ENCODE assay signal across 9 cellular contexts in the genomic region with DNA sequence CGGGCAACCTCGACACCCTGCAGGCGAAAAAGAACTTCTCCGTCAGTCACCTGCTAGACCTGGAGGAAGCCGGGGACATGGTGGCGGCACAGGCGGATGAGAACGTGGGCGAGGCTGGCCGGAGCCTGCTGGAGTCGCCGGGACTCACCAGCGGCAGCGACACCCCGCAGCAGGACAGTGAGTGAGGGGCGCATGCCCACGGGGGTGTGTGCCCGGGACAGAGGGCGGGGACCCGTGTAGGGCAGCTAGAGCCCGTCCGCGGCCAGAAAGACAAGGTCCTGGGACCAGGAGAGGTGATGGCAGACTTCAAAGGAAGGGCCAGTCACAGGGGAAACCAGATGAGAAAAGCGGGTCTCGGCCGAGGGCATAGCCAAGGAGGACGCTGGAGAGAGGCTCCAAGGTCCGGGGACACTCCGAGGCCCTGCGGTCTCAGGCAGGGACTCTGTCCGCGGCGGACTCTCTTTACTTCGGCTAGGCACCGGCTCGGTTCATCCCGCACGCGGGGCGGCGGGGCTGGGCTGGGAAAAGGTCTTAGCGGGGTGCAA. TPM values are rescaled to one million over a fixed set of nuclear protein-coding genes. Genes with fewer than 3 reads are reported as not detected.
DNase-seq lines count a peak whose midpoint lies in the region; ATAC-seq and TF ChIP-seq lines count a peak whose summit lies in the region.
"Had no signal": no experiment of that assay in that cellular context is flagged by ENCODE, and none has a peak within 500 bp of the region (broad histone marks: within the 10 kb centered on the region; RNA-seq: fewer than 3 reads in every experiment).

No MANE protein-coding gene starts in this region.

- intact Hi-C loops in right lobe of liver (cut with DNase I), result no loop called here

- TF ChIP-seq EP300 in tibial nerve (IDR thresholded peaks at IDR 0.05), result no peak

- DNase-seq in activated T-cell treated with anti-CD3 and anti-CD28 coated beads, Interleukin-2, amount 50 U/mL, for 24 hours, result no peak
- DNase-seq in activated T-cell treated with anti-CD3 and anti-CD28 coated beads for 4 hours (no peak), caudate nucleus (lab: John Stamatoyannopoulos, UW) (peak in 3 of 61 donors; percentile 27 to 60 (median 33)), right lobe of liver (no peak), tibial nerve (ENCODE audit: low spot score in 2 of 2) (no peak), NCI-H1436 (lab: John Stamatoyannopoulos, UW) (no peak), NCI-H187 treated with DMSO at 0.1 percent for 48 hours (lab: John Stamatoyannopoulos, UW) (no peak), NCI-H446 (lab: John Stamatoyannopoulos, UW) (no peak)
- DNase-seq: SW 1271 had no signal

- ATAC-seq in right lobe of liver, result peak; percentile 27 to 46 (median 36)

- H3K27me3 Mint-ChIP-seq in activated T-cell treated with anti-CD3 and anti-CD28 coated beads, Interleukin-2, amount 50 U/mL, for 24 hours, result peaks cover 94% of the 10 kb centered on the region

- no peak overlapping the region for H3K27ac Mint-ChIP-seq in activated T-cell treated with anti-CD3 and anti-CD28 coated beads, Interleukin-2, amount 50 U/mL, for 24 hours

- no peaks in the 10 kb centered on the region for H3K9me3 Mint-ChIP-seq in activated T-cell treated with anti-CD3 and anti-CD28 coated beads, Interleukin-2, amount 50 U/mL, for 24 hours

- peak overlapping the region; percentile 62 for H3K27ac ChIP-seq in caudate nucleus (ENCODE audit: low read depth, low read length)
- H3K27ac ChIP-seq in right lobe of liver, result no peak overlapping the region
- peak overlapping the region; percentile 71 to 93 (median 80) for H3K27ac ChIP-seq in tibial nerve

- H3K9me3 ChIP-seq in right lobe of liver (no peaks in the 10 kb centered on the region), tibial nerve (no peaks in the 10 kb centered on the region)

- no peaks in the 10 kb centered on the region for H3K36me3 Mint-ChIP-seq in activated T-cell treated with anti-CD3 and anti-CD28 coated beads, Interleukin-2, amount 50 U/mL, for 24 hours (ENCODE audit: low read depth)

- H3K27me3 ChIP-seq in right lobe of liver (peaks cover 0 to 48% of the 10 kb centered on the region in 2 donors), tibial nerve (peaks cover 0 to 75% of the 10 kb centered on the region in 2 donors)

- no peak for TF ChIP-seq POLR2A in right lobe of liver (IDR thresholded peaks at IDR 0.05)
- no peak for TF ChIP-seq POLR2A in tibial nerve (IDR thresholded peaks at IDR 0.05)

- peak overlapping the region; percentile 58 for H3K4me3 Mint-ChIP-seq in activated T-cell treated with anti-CD3 and anti-CD28 coated beads, Interleukin-2, amount 50 U/mL, for 24 hours

- 2% methylated on average over 15 of the region's 42 CpGs for WGBS in right lobe of liver (ENCODE audit: insufficient coverage, low coverage, low lambda C conversion rate, missing lambda C conversion rate)
- WGBS in tibial nerve, 2 donors, result 0 to 2% methylated on average over 32 to 42 of the region's 42 CpGs

- peaks cover 45% of the 10 kb centered on the region for H3K4me1 Mint-ChIP-seq in activated T-cell treated with anti-CD3 and anti-CD28 coated beads, Interleukin-2, amount 50 U/mL, for 24 hours (ENCODE audit: low read depth)

- TF ChIP-seq CTCF in right lobe of liver (IDR thresholded peaks at IDR 0.05), result no peak
- no peak for TF ChIP-seq CTCF in tibial nerve (IDR thresholded peaks at IDR 0.05)

- H3K4me3 ChIP-seq in right lobe of liver (peak overlapping the region; percentile 25 to 26 (median 26)), tibial nerve (peak overlapping the region; percentile 39 to 76 (median 60))

- H3K36me3 ChIP-seq in right lobe of liver, result no peaks in the 10 kb centered on the region
- H3K36me3 ChIP-seq in tibial nerve, result no peaks in the 10 kb centered on the region

- H3K4me1 ChIP-seq in right lobe of liver (peaks cover 0 to 29% (median 0%) of the 10 kb centered on the region in 4 donors), tibial nerve (peaks cover 0 to 57% (median 5%) of the 10 kb centered on the region in 4 donors)

RNA-seq across cellular contexts. Expression of a gene that starts 0.4 kb away (rescaled TPM):
- under 1 TPM; 0.05 to 0.55 (median 0.18) TPM for total RNA-seq in right lobe of liver
- total RNA-seq in tibial nerve, result 10 to 100 TPM; 55.5 to 97.5 (median 66.2) TPM

Comparison
In these comparisons a context has a peak if more than half of its experiments do, and no peak if none do; other contexts are left out.
1. H3K27ac ChIP-seq: peak in caudate nucleus (single experiment) and tibial nerve (4 of 4); none in right lobe of liver (0 of 3).
2. RNA of a gene that starts 0.4 kb away (total RNA-seq): 55.5 to 97.5 TPM in tibial nerve; 0.05 to 0.55 TPM in right lobe of liver; every median in the first group is over 10 times any median in the second.